In the genomic region with DNA sequence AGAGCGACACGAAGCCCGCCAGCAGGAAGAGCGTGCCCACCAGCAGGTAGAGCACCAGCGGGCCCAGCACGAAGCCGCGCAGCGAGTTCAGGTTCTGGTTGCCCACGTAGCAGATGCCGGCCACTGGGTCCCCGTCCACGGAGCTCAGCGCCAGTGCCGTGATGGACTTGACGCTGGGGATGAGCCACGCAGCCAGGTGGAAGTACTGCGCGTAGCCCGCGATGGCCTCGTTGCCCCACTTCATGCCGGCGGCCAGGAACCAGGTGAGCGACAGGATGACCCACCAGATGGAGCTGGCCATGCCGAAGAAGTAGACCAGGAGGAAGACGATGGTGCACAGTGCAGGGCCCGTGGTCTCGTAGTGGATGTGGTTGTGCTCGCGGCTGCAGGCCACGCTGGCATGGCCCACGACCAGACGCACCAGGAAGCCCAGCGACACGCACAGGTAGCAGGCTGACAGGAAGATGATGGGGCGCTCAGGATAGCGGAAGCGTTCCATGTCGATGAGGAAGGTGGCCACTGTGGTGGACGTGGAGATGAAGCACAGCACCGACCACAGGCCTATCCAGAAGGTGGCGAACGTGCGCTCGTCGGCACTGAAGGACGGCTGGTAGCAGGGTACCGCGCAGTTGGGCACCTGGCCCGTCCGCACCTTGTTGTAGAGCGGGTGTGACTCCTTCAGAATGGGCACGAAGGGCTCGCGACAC, we compare ENCODE assay signal across 8 cellular contexts. TPM values are rescaled to one million over a fixed set of nuclear protein-coding genes. Genes with fewer than 3 reads are reported as not detected.
DNase-seq lines count a peak whose midpoint lies in the region; ATAC-seq and TF ChIP-seq lines count a peak whose summit lies in the region.

No MANE protein-coding gene starts in this region.

- peak overlapping the region; percentile 74 for H3K4me3 ChIP-seq in CD8-positive, alpha-beta memory T cell (ENCODE audit: low read length)
- peak overlapping the region; percentile 86 for H3K4me3 ChIP-seq in colonic mucosa
- peak overlapping the region; percentile 68 to 87 (median 82) for H3K4me3 ChIP-seq in transverse colon

- peaks cover 0 to 2% (median 0%) of the 10 kb centered on the region in 5 donors for H3K9me3 Mint-ChIP-seq in CD8-positive, alpha-beta memory T cell
- H3K9me3 Mint-ChIP-seq in memory B cell = no peaks in the 10 kb centered on the region

- CTCF ChIA-PET in CD8-positive, alpha-beta memory T cell (lab: Charles Lee) = no interaction called here

- H3K27ac Mint-ChIP-seq in CD8-positive, alpha-beta memory T cell = peak overlapping the region in 1 of 8 donors; percentile 77
- H3K27ac Mint-ChIP-seq in memory B cell = peak overlapping the region; percentile 75

- POLR2A ChIA-PET in CD8-positive, alpha-beta memory T cell (lab: Charles Lee) = interaction anchor here (0.6 kb wide), 1 partner anchor 44 kb away, joined by 6 read pairs; no protein-coding TSS in a partner anchor

- no peak for ATAC-seq in memory B cell (ENCODE audit: low read depth)
- ATAC-seq in HG02642 (IDR thresholded peaks at IDR 0.05; ENCODE audit: poor library complexity, unreplicated experiment) = no peak
- ATAC-seq in GM18502 (IDR thresholded peaks at IDR 0.05; ENCODE audit: poor library complexity, unreplicated experiment) = no peak
- no peak for ATAC-seq in HG03135 (IDR thresholded peaks at IDR 0.05; ENCODE audit: unreplicated experiment)

- H3K36me3 ChIP-seq in CD8-positive, alpha-beta memory T cell (ENCODE audit: insufficient read depth, low read length) = no peaks in the 10 kb centered on the region
- H3K36me3 ChIP-seq in colonic mucosa (no peaks in the 10 kb centered on the region), transverse colon (peaks cover 0 to 12% (median 3%) of the 10 kb centered on the region in 4 donors)

- DNase-seq in CD8-positive, alpha-beta memory T cell = peak in 1 of 5 donors; percentile 48
- peak; percentile 17 for DNase-seq in NCI-H1694 (lab: John Stamatoyannopoulos, UW)
- DNase-seq in colonic mucosa = peak; percentile 74
- no peak for DNase-seq in memory B cell (ENCODE audit: low spot score in 2 of 2)
- DNase-seq in transverse colon = peak; percentile 79

- WGBS in transverse colon (ENCODE audit: low coverage in 1 of 2), 2 donors = 38% methylated on average over 45 of the region's 56 CpGs; no CpG with 5 or more reads in 1 of the 2 donors

- peaks cover 14 to 46% of the 10 kb centered on the region in 2 donors for H3K27me3 Mint-ChIP-seq in CD8-positive, alpha-beta memory T cell
- H3K27me3 Mint-ChIP-seq in memory B cell = peaks cover 4% of the 10 kb centered on the region

- no peak overlapping the region for H3K27ac ChIP-seq in CD8-positive, alpha-beta memory T cell (ENCODE audit: low read depth, low read length)
- H3K27ac ChIP-seq in colonic mucosa = peak overlapping the region; percentile 93
- H3K27ac ChIP-seq in transverse colon = peak overlapping the region; percentile 90 to 96 (median 96)

- H3K9ac ChIP-seq in colonic mucosa (ENCODE audit: low read depth in 2 of 2, low read length in 2 of 2) = peak overlapping the region; percentile 96 to 99

- peaks cover 9% of the 10 kb centered on the region for H3K27me3 ChIP-seq in CD8-positive, alpha-beta memory T cell (ENCODE audit: insufficient read depth, low read length, poor library complexity, severe bottlenecking)
- H3K27me3 ChIP-seq in colonic mucosa (no peaks in the 10 kb centered on the region), transverse colon (no peaks in the 10 kb centered on the region)

- H3K9me3 ChIP-seq in CD8-positive, alpha-beta memory T cell (ENCODE audit: low read length) = no peaks in the 10 kb centered on the region
- H3K9me3 ChIP-seq in colonic mucosa (no peaks in the 10 kb centered on the region), transverse colon (no peaks in the 10 kb centered on the region)

- H3K4me1 ChIP-seq in CD8-positive, alpha-beta memory T cell (ENCODE audit: insufficient read depth, low read length) = peaks cover 21% of the 10 kb centered on the region
- H3K4me1 ChIP-seq in colonic mucosa (peaks cover 9% of the 10 kb centered on the region), transverse colon (peaks cover 9 to 64% (median 50%) of the 10 kb centered on the region in 4 donors)

- peaks cover 28 to 39% (median 28%) of the 10 kb centered on the region in 3 donors for H3K4me1 Mint-ChIP-seq in CD8-positive, alpha-beta memory T cell
- H3K4me1 Mint-ChIP-seq in memory B cell = peaks cover 29% of the 10 kb centered on the region

- H3K4me3 Mint-ChIP-seq in CD8-positive, alpha-beta memory T cell = peak overlapping the region; percentile 86 to 91 (median 88)
- peak overlapping the region; percentile 89 for H3K4me3 Mint-ChIP-seq in memory B cell

- intact Hi-C loops in colonic mucosa (cut with DNase I) = loop anchor here (5.0 kb wide), 1 partner anchor 65 kb away; no protein-coding TSS in a partner anchor
- intact Hi-C loops in transverse colon (cut with DNase I; ENCODE audit: low total_unique reads) = loop anchor here (5.0 to 10.0 kb wide), 3 partner anchors 57 to 257 kb away; partner anchors contain the start of gene PLEKHM3

- in situ Hi-C loops in transverse colon (cut with MboI; ENCODE audit: low pct_ligation_motif_present in 1 of 4, low pct_unique_long_range_greater_than_20kb in 1 of 4, low sequenced_read_pairs in 3 of 4) = loop anchor here in 1 of 4 donors (10.0 kb wide), 1 partner anchor 297 kb away; no protein-coding TSS in a partner anchor

- TF ChIP-seq EP300 in transverse colon (IDR thresholded peaks at IDR 0.05; ENCODE audit: low read depth) = no peak

- TF ChIP-seq POLR2A in transverse colon (IDR thresholded peaks at IDR 0.05) = no peak

- TF ChIP-seq CTCF in colonic mucosa (IDR thresholded peaks at IDR 0.05) (no peak), transverse colon (IDR thresholded peaks at IDR 0.05) (peak in 4 of 5 experiments; percentile 22 to 52 (median 38))

- peaks cover 0 to 6% (median 0%) of the 10 kb centered on the region in 3 donors for H3K36me3 Mint-ChIP-seq in CD8-positive, alpha-beta memory T cell
- peaks cover 2% of the 10 kb centered on the region for H3K36me3 Mint-ChIP-seq in memory B cell

RNA-seq across cellular contexts. Expression of gene FZD5, which starts 2.1 kb away (rescaled TPM):
- 1 to 10 TPM; 1.1 to 1.2 TPM for total RNA-seq in CD8-positive, alpha-beta memory T cell
- 0.06 TPM for polyA plus RNA-seq in CD8-positive, alpha-beta memory T cell
- total RNA-seq in colonic mucosa = 100 to 1,000 TPM; 103 to 119 TPM
- 100 to 1,000 TPM in 3 of 4 donors, 10 to 100 TPM in 1; 70.3 to 150 (median 141) TPM for total RNA-seq in transverse colon

RNA-seq across cellular contexts. Expression of gene CCNYL1, which starts 56.2 kb away (rescaled TPM):
- total RNA-seq in CD8-positive, alpha-beta memory T cell = 1 to 10 TPM; 6.1 to 7.2 TPM
- 2.0 TPM for polyA plus RNA-seq in CD8-positive, alpha-beta memory T cell
- 10 to 100 TPM; 19.9 to 33.1 TPM for total RNA-seq in colonic mucosa
- total RNA-seq in transverse colon = 10 to 100 TPM; 30.0 to 99.5 (median 31.7) TPM

Comparison
In these comparisons a context has a peak if more than half of its experiments do, and no peak if none do; other contexts are left out.
1. DNase-seq: peak in NCI-H1694 (single experiment), colonic mucosa (single experiment) and transverse colon (single experiment); none in memory B cell (0 of 2).
2. RNA of gene FZD5, which starts 2.1 kb away (total RNA-seq): 70.3 to 150 TPM in transverse colon and 103 to 119 TPM in colonic mucosa; 1.1 to 1.2 TPM in CD8-positive, alpha-beta memory T cell; every median in the first group is over 10 times any median in the second.
3. Peak in every context shown above with its lines, with median percentiles within 50 percentile points of each other: H3K4me3 ChIP-seq.